8 cellular contexts compared by ENCODE assay signal in the genomic region with DNA sequence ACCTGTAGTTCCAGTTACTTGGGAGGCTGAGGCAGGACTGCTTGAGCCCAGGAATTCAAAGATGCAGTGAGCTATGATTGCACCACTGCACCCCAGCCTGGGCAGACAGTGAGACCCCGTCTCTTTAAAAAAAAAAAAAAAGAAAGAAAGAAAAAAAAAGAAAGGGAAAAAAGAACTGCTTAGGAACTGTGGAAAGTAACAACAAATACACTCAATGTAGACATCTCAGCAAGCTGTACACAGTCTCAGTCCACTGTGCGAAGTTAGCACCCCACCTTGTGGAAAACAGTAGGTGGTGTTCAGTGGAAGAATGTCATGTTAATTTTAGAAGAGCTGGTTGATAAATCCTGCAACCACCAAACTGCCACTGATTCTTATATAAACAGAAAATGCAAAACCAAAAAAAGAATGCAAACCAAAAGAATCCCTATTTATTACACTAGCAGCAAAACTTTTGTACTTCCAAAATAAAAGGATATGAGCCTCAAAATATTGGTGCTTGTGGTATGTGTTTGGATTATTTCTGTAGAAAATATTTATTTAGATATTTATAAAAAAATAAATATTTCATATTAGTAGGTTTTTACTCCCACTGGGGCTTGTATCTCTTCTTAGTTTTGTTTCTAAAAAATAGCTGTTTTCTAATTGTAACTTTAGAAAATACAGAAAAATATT. TPM values are rescaled to one million over a fixed set of nuclear protein-coding genes. Genes with fewer than 3 reads are reported as not detected.
DNase-seq lines count a peak whose midpoint lies in the region; ATAC-seq and TF ChIP-seq lines count a peak whose summit lies in the region.

No MANE protein-coding gene starts in this region.

- H3K27ac ChIP-seq in DOHH2 (ENCODE audit: low read depth, low read length) (no peak overlapping the region), left ventricle myocardium inferior (replicated peaks) (peak overlapping the region; percentile 67), gastrocnemius medialis (no peak overlapping the region)

- H3K27me3 ChIP-seq in DOHH2 (ENCODE audit: control insufficient read depth, low read length) (no peaks in the 10 kb centered on the region), HAP-1 (ENCODE audit: low read depth) (no peaks in the 10 kb centered on the region), left ventricle myocardium inferior (ENCODE audit: low read depth) (no peaks in the 10 kb centered on the region), gastrocnemius medialis (no peaks in the 10 kb centered on the region)

- H3K36me3 ChIP-seq in DOHH2 (ENCODE audit: control insufficient read depth, low read length) (no peaks in the 10 kb centered on the region), HAP-1 (replicated peaks) (no peaks in the 10 kb centered on the region), left ventricle myocardium inferior (no peaks in the 10 kb centered on the region), gastrocnemius medialis (no peaks in the 10 kb centered on the region)

- no peaks in the 10 kb centered on the region for H3F3A ChIP-seq in DOHH2 (ENCODE audit: control insufficient read depth, insufficient read depth)

- H4K20me1 ChIP-seq in DOHH2 (ENCODE audit: control insufficient read depth, insufficient read depth, low read depth, low read length): no peaks in the 10 kb centered on the region

- peak; percentile 47 to 80 for ATAC-seq in gastrocnemius medialis
- ATAC-seq in GM19035 (IDR thresholded peaks at IDR 0.05; ENCODE audit: unreplicated experiment): no peak

- no peaks in the 10 kb centered on the region for H3K9me2 ChIP-seq in DOHH2 (replicated peaks; ENCODE audit: control insufficient read depth, low read length)

- no peak overlapping the region for H3K4me2 ChIP-seq in DOHH2 (ENCODE audit: low read length)

- intact Hi-C loops in left ventricle myocardium inferior (cut with micrococcal nuclease) (loop anchor here (5.0 kb wide), 1 partner anchor 189 kb away; no protein-coding TSS in a partner anchor), gastrocnemius medialis (cut with DNase I; ENCODE audit: low total_unique reads) (loop anchor here (5.0 kb wide), 1 partner anchor 519 kb away; no protein-coding TSS in a partner anchor)

- H3K4me3 ChIP-seq in DOHH2 (ENCODE audit: low read length) (no peak overlapping the region), HAP-1 (no peak overlapping the region), left ventricle myocardium inferior (no peak overlapping the region), gastrocnemius medialis (no peak overlapping the region)

- no peaks in the 10 kb centered on the region for H3K79me2 ChIP-seq in DOHH2 (ENCODE audit: control insufficient read depth, low read length)

- no peaks in the 10 kb centered on the region for H3K4me1 ChIP-seq in DOHH2 (ENCODE audit: control insufficient read depth, low read length)
- H3K4me1 ChIP-seq in HAP-1: no peaks in the 10 kb centered on the region
- peaks cover 21% of the 10 kb centered on the region for H3K4me1 ChIP-seq in left ventricle myocardium inferior
- peaks cover 0 to 4% of the 10 kb centered on the region in 2 donors for H3K4me1 ChIP-seq in gastrocnemius medialis

- H3K9me3 ChIP-seq in DOHH2 (ENCODE audit: control insufficient read depth, insufficient read depth, low read length): no peaks in the 10 kb centered on the region
- H3K9me3 ChIP-seq in HAP-1: no peaks in the 10 kb centered on the region
- H3K9me3 ChIP-seq in left ventricle myocardium inferior (replicated peaks): no peaks in the 10 kb centered on the region
- no peaks in the 10 kb centered on the region for H3K9me3 ChIP-seq in gastrocnemius medialis

- in situ Hi-C loops in HAP-1 (cut with MboI; ENCODE audit: low sequenced_read_pairs) (loop anchor here (5.0 to 10.0 kb wide), 2 partner anchors 189 to 517 kb away; no protein-coding TSS in a partner anchor), gastrocnemius medialis (cut with MboI; ENCODE audit: low sequenced_read_pairs in 4 of 4) (loop anchor here (5.0 to 25.0 kb wide), 4 partner anchors 184 to 554 kb away; no protein-coding TSS in a partner anchor)

- TF ChIP-seq POLR2A in gastrocnemius medialis (IDR thresholded peaks at IDR 0.05): no peak

- peak; percentile 44 for TF ChIP-seq CTCF in DOHH2 (IDR thresholded peaks at IDR 0.05; ENCODE audit: low read depth, low read length, poor library complexity, severe bottlenecking)
- peak; percentile 92 for TF ChIP-seq CTCF in left ventricle myocardium inferior (IDR thresholded peaks at IDR 0.05; ENCODE audit: borderline replicate concordance)
- peak in 4 of 5 experiments; percentile 26 to 58 (median 44) for TF ChIP-seq CTCF in gastrocnemius medialis (IDR thresholded peaks at IDR 0.05 in 4 of 5, conservative IDR thresholded peaks at IDR 0.05 in 1 of 5)

- peak; percentile 71 to 80 for DNase-seq in HAP-1 (ENCODE audit: low spot score in 2 of 2)
- peak; percentile 68 for DNase-seq in NCI-H2107 treated with DMSO at 0.1 percent for 48 hours (lab: John Stamatoyannopoulos, UW; ENCODE audit: unreplicated experiment)
- peak; percentile 90 for DNase-seq in amniotic epithelial cell (ENCODE audit: low read depth)
- DNase-seq in left ventricle myocardium inferior: peak; percentile 17
- DNase-seq in gastrocnemius medialis: peak in 1 of 2 donors; percentile 26
- no peak for DNase-seq in GM19238 (ENCODE audit: insufficient read length, low spot score)

RNA-seq across cellular contexts. Expression of gene ALG14, which starts 31.1 kb away (rescaled TPM):
- 2.6 TPM for total RNA-seq in left ventricle myocardium inferior
- total RNA-seq in gastrocnemius medialis: under 1 TPM; 0.24 to 0.97 (median 0.77) TPM
